9 cellular contexts compared by ENCODE assay signal in the genomic region with DNA sequence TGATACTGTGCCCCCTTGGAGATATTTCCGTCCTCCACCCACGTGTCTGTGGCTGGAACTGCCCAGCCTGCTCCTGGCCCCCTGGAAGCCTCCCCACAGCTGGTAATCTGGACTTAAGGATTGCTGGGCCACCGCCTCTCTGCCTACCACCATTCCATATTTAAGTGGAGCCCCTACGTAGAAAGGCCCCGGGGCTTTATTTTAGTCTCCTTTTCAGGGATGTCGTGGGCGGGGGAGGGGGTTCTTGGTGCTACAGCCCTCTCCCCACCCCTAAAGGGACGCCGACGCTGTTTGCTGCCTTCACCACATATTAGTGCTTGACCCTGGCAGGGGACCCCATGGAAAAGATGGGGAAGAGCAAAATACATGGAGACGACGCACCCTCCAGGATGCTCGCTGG.
DNase-seq lines count a peak whose midpoint lies in the region; ATAC-seq and TF ChIP-seq lines count a peak whose summit lies in the region.
"Had no signal": no experiment of that assay in that cellular context is flagged by ENCODE, and none has a peak within 500 bp of the region (broad histone marks: within the 10 kb centered on the region; RNA-seq: fewer than 3 reads in every experiment).

No MANE protein-coding gene starts in this region.

- peaks cover 31% of the 10 kb centered on the region for H3K36me3 ChIP-seq in NT2/D1 (ENCODE audit: insufficient read depth, insufficient read length, low read length)

- H3K27me3 ChIP-seq in NT2/D1 (ENCODE audit: insufficient read depth, insufficient read length) = no peaks in the 10 kb centered on the region

- H3K27ac Mint-ChIP-seq in effector memory CD8-positive, alpha-beta T cell = no peak overlapping the region
- H3K27ac Mint-ChIP-seq in nephron = peak overlapping the region; percentile 92 to 97 (median 96)

- no peaks in the 10 kb centered on the region for H3K9me3 Mint-ChIP-seq in effector memory CD8-positive, alpha-beta T cell
- no peaks in the 10 kb centered on the region for H3K9me3 Mint-ChIP-seq in nephron

- in situ Hi-C loops in GM13977 (cut with MboI; ENCODE audit: low pct_unique_long_range_greater_than_20kb, low sequenced_read_pairs, unreplicated experiment) = no loop called here

- H3K4me3 ChIP-seq in NT2/D1 (ENCODE audit: insufficient read length, low read depth) = no peak overlapping the region

- H3K4me1 Mint-ChIP-seq in effector memory CD8-positive, alpha-beta T cell (ENCODE audit: low read depth in 2 of 2) = peaks cover 11 to 13% of the 10 kb centered on the region in 2 donors
- H3K4me1 Mint-ChIP-seq in nephron = peaks cover 24% of the 10 kb centered on the region

- DNase-seq in NT2/D1 (ENCODE audit: low read depth, low spot score) (no peak), activated gamma-delta T cell treated with Interleukin-2 at 50 U/mL for 16 hours (no peak), GM13977 (ENCODE audit: low spot score) (no peak)
- DNase-seq in effector memory CD8-positive, alpha-beta T cell = no peak
- DNase-seq: DND-41 had no signal

- H3K4me3 Mint-ChIP-seq in effector memory CD8-positive, alpha-beta T cell = peak overlapping the region; percentile 74 to 99
- peak overlapping the region; percentile 80 to 87 (median 86) for H3K4me3 Mint-ChIP-seq in nephron

- H3K27me3 Mint-ChIP-seq in effector memory CD8-positive, alpha-beta T cell = no peaks in the 10 kb centered on the region
- peaks cover 8% of the 10 kb centered on the region for H3K27me3 Mint-ChIP-seq in nephron (ENCODE audit: low read depth)

- ATAC-seq in effector memory CD8-positive, alpha-beta T cell (replicated peaks) = no peak
- ATAC-seq in HG02798 (IDR thresholded peaks at IDR 0.05; ENCODE audit: poor library complexity, unreplicated experiment) = no peak
- ATAC-seq in GM21390 (IDR thresholded peaks at IDR 0.05; ENCODE audit: unreplicated experiment) = no peak

- peak overlapping the region; percentile 81; the same call in 1 of the 2 replicates for H3K27ac ChIP-seq in 22Rv1

- no peaks in the 10 kb centered on the region for H3K9me3 ChIP-seq in NT2/D1 (ENCODE audit: insufficient read depth, low read length)

- peak overlapping the region; percentile 79 for H3K9ac ChIP-seq in NT2/D1 (ENCODE audit: insufficient read length, low read depth)

- peaks cover 18% of the 10 kb centered on the region for H3K36me3 Mint-ChIP-seq in effector memory CD8-positive, alpha-beta T cell (ENCODE audit: insufficient read depth)
- peaks cover 8% of the 10 kb centered on the region for H3K36me3 Mint-ChIP-seq in nephron (ENCODE audit: low read depth)

- no peak for TF ChIP-seq CTCF in 22Rv1 (IDR thresholded peaks at IDR 0.05)
- TF ChIP-seq CTCF in nephron (IDR thresholded peaks at IDR 0.05; ENCODE audit: unreplicated experiment in 3 of 3) = no peak
- TF ChIP-seq CTCF in GM13977 (IDR thresholded peaks at IDR 0.05; ENCODE audit: extremely low read depth, insufficient read depth, missing control alignments) = no peak

- peaks cover 6% of the 10 kb centered on the region for H3K4me1 ChIP-seq in NT2/D1 (ENCODE audit: insufficient read depth, insufficient read length)

Comparison
In these comparisons a context has a peak if more than half of its experiments do, and no peak if none do; other contexts are left out.
1. H3K27ac Mint-ChIP-seq: peak in nephron (3 of 3); none in effector memory CD8-positive, alpha-beta T cell (0 of 2).